In the genomic region with DNA sequence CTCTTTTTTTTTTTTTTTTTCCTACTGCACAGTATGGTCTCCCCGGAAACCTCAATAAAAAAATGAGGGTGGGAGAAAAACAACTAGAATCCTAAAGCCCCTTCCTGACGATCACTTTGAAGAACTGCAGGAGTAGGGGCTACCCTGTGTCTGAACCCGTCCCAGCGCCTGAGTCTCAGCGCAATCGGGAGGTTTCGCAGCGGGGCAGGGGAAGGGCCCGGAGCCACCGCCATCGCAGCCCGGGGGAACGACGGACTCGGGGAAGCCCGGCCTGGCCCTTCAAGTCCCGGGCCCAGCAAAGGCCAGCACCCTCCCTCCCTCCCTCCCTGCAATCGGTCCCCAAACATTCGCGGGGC, we compare ENCODE assay signal across 1 cellular context.
TF ChIP-seq lines count a peak whose summit lies in the region.

No MANE protein-coding gene starts in this region.

TF ChIP-seq in HCT116, 20 proteins besides CTCF, POLR2A, EP300 and RAD21 (continued from another document):
- TF ChIP-seq CBX3 (IDR thresholded peaks at IDR 0.05; ENCODE audit: low read depth), result no peak
- no peak for TF ChIP-seq EZH2 (IDR thresholded peaks at IDR 0.05)
- no peak for TF ChIP-seq JUND (IDR thresholded peaks at IDR 0.05)
- no peak for TF ChIP-seq ELF1 (IDR thresholded peaks at IDR 0.05; ENCODE audit: borderline replicate concordance, low read depth)
- no peak for TF ChIP-seq ZFX (IDR thresholded peaks at IDR 0.05)
- no peak for TF ChIP-seq ZNF274 (IDR thresholded peaks at IDR 0.05; ENCODE audit: low read depth, low read length)
- TF ChIP-seq, protein P1, sequence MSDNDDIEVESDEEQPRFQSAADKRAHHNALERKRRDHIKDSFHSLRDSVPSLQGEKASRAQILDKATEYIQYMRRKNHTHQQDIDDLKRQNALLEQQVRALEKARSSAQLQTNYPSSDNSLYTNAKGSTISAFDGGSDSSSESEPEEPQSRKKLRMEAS (IDR thresholded peaks at IDR 0.05), result no peak
TF ChIP-seq in HCT116: peak in this region for 0.
